Comparison of ENCODE assay signal across 15 cellular contexts in genomic region chr3:37997321-37997720, GRCh38. TPM values are rescaled to one million over a fixed set of nuclear protein-coding genes. Genes with fewer than 3 reads are reported as not detected.
DNase-seq lines count a peak whose midpoint lies in the region; ATAC-seq, FAIRE-seq and TF ChIP-seq lines count a peak whose summit lies in the region.
"Had no signal": no experiment of that assay in that cellular context is flagged by ENCODE, and none has a peak within 500 bp of the region (broad histone marks: within the 10 kb centered on the region; RNA-seq: fewer than 3 reads in every experiment).

No MANE protein-coding gene starts in this region.

- H3K27ac Mint-ChIP-seq in WTC11, result no peak overlapping the region
- H3K27ac Mint-ChIP-seq: endodermal cell, neural progenitor cell had no signal

- POLR2A ChIA-PET in WTC11 (lab: Charles Lee), result interaction anchor here (1.0 kb wide), 1 partner anchor 23 kb away, joined by 3 read pairs; no protein-coding TSS in a partner anchor

- peaks cover 2% of the 10 kb centered on the region; the same call in 1 of the 2 replicates for H3K36me3 Mint-ChIP-seq in WTC11
- H3K36me3 Mint-ChIP-seq: neural progenitor cell had no signal

- CTCF ChIA-PET in WTC11 (lab: Charles Lee), result interaction anchor here (0.6 to 1.9 kb wide), 41 partner anchors 9 to 646 kb away, joined by 3 to 39 read pairs (median 3); partner anchors contain the start of genes ACAA1, ACVR2B, DLEC1 and OXSR1

- no peaks in the 10 kb centered on the region for H3K27me3 ChIP-seq in right atrium auricular region
- no peaks in the 10 kb centered on the region for H3K27me3 ChIP-seq in stomach
- H3K27me3 ChIP-seq: MG63 had no signal

- H3K9me3 ChIP-seq in right atrium auricular region (no peaks in the 10 kb centered on the region), mucosa of descending colon (no peaks in the 10 kb centered on the region), stomach (no peaks in the 10 kb centered on the region)
- H3K9me3 ChIP-seq: MG63 had no signal

- H3K27ac ChIP-seq in right atrium auricular region (no peak overlapping the region), stomach (peak overlapping the region; percentile 9 to 96 (median 88))
- H3K27ac ChIP-seq: neural progenitor cell had no signal

- H3K4me1 Mint-ChIP-seq in WTC11, result peaks cover 26% of the 10 kb centered on the region

- TF ChIP-seq CTCF in right atrium auricular region (IDR thresholded peaks at IDR 0.05) (no peak), WTC11 (IDR thresholded peaks at IDR 0.05) (no peak), mucosa of descending colon (IDR thresholded peaks at IDR 0.05) (no peak), stomach (IDR thresholded peaks at IDR 0.05) (no peak)

- TF ChIP-seq POLR2A in stomach (IDR thresholded peaks at IDR 0.05) (no peak), GM12891 (IDR thresholded peaks at IDR 0.05; ENCODE audit: low read depth, low read length) (no peak)

- H3K4me3 Mint-ChIP-seq in WTC11, result no peak overlapping the region
- H3K4me3 Mint-ChIP-seq: endodermal cell, neural progenitor cell had no signal

- H3K4me3 ChIP-seq in right atrium auricular region (no peak overlapping the region), mucosa of descending colon (no peak overlapping the region), stomach (no peak overlapping the region)
- H3K4me3 ChIP-seq: MG63, neural progenitor cell had no signal

- H3K36me3 ChIP-seq in right atrium auricular region (no peaks in the 10 kb centered on the region), mucosa of descending colon (ENCODE audit: low read depth) (no peaks in the 10 kb centered on the region), stomach (peaks cover 8 to 48% (median 32%) of the 10 kb centered on the region in 4 donors)
- H3K36me3 ChIP-seq: MG63, neural progenitor cell had no signal

- intact Hi-C loops in Right ventricle myocardium superior (cut with DNase I), result no loop called here
- intact Hi-C loops in mucosa of descending colon (cut with DNase I, micrococcal nuclease), result no loop called here
- intact Hi-C loops in stomach (cut with DNase I; ENCODE audit: low total_unique reads), result no loop called here

- peaks cover 26% of the 10 kb centered on the region for H3K27me3 Mint-ChIP-seq in WTC11 (ENCODE audit: low read depth)
- H3K27me3 Mint-ChIP-seq: stimulated activated naive CD8-positive, alpha-beta T cell treated with anti-CD3 and anti-CD28 coated beads, Interleukin-15, Interleukin-2, amounts not matched to agents 100 ng/mL and 50 ng/mL, for 24 hours had no signal

- DNase-seq in Right ventricle myocardium superior (peak; percentile 32), right atrium auricular region (ENCODE audit: low spot score) (no peak), WTC11 (ENCODE audit: low spot score) (peak; percentile 8), mucosa of descending colon (peak in 2 of 3 donors; percentile 51 to 69), stomach (peak; percentile 23), GM12891 (ENCODE audit: insufficient read length, low spot score) (no peak), AG08396 (ENCODE audit: low spot score) (no peak), NCI-H1105 (lab: John Stamatoyannopoulos, UW) (no peak)

- TF ChIP-seq EP300 in stomach (IDR thresholded peaks at IDR 0.05), result no peak

- H3K9me3 Mint-ChIP-seq in WTC11, result no peaks in the 10 kb centered on the region
- H3K9me3 Mint-ChIP-seq: endodermal cell; neural progenitor cell; stimulated activated naive CD8-positive, alpha-beta T cell treated with anti-CD3 and anti-CD28 coated beads, Interleukin-15, Interleukin-2, amounts not matched to agents 100 ng/mL and 50 ng/mL, for 24 hours had no signal

- H3K4me1 ChIP-seq in right atrium auricular region (peaks cover 0 to 34% of the 10 kb centered on the region in 2 donors), mucosa of descending colon (ENCODE audit: low read depth) (peaks cover 32% of the 10 kb centered on the region), stomach (peaks cover 33 to 87% (median 75%) of the 10 kb centered on the region in 4 donors)
- H3K4me1 ChIP-seq: neural progenitor cell had no signal

- no peak for FAIRE-seq in GM12891 (lab: Jason Lieb, UNC)
- FAIRE-seq: islet of Langerhans had no signal

- WGBS in stomach, 5 donors, result 73 to 98% (median 91%) methylated on average over 5 to 10 of the region's 10 CpGs

- ATAC-seq in Right ventricle myocardium superior (ENCODE audit: poor library complexity) (no peak), WTC11 (no peak), mucosa of descending colon (no peak)

TF ChIP-seq in WTC11, 78 proteins besides CTCF, POLR2A, EP300 and RAD21 (continues in another document):
- TF ChIP-seq, protein P1, sequence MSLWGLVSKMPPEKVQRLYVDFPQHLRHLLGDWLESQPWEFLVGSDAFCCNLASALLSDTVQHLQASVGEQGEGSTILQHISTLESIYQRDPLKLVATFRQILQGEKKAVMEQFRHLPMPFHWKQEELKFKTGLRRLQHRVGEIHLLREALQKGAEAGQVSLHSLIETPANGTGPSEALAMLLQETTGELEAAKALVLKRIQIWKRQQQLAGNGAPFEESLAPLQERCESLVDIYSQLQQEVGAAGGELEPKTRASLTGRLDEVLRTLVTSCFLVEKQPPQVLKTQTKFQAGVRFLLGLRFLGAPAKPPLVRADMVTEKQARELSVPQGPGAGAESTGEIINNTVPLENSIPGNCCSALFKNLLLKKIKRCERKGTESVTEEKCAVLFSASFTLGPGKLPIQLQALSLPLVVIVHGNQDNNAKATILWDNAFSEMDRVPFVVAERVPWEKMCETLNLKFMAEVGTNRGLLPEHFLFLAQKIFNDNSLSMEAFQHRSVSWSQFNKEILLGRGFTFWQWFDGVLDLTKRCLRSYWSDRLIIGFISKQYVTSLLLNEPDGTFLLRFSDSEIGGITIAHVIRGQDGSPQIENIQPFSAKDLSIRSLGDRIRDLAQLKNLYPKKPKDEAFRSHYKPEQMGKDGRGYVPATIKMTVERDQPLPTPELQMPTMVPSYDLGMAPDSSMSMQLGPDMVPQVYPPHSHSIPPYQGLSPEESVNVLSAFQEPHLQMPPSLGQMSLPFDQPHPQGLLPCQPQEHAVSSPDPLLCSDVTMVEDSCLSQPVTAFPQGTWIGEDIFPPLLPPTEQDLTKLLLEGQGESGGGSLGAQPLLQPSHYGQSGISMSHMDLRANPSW (CRISPR knock-in tag; conservative IDR thresholded peaks at IDR 0.05; ENCODE audit: low read depth), result no peak

TF ChIP-seq in GM12891, 5 proteins besides CTCF, POLR2A, EP300 and RAD21:
- no peak for TF ChIP-seq POLR2AphosphoS5 (IDR thresholded peaks at IDR 0.05; ENCODE audit: low read depth, low read length)
- no peak for TF ChIP-seq SPI1 (IDR thresholded peaks at IDR 0.05; ENCODE audit: low read depth, low read length)
- TF ChIP-seq TAF1 (IDR thresholded peaks at IDR 0.05; ENCODE audit: low read depth, low read length), result no peak
- no peak for TF ChIP-seq POU2F2 (IDR thresholded peaks at IDR 0.05; ENCODE audit: low read depth, low read length)
- TF ChIP-seq PAX5 (IDR thresholded peaks at IDR 0.05; ENCODE audit: insufficient read depth, low read length, severe bottlenecking), result no peak

RNA-seq across cellular contexts. Expression of gene VILL, which starts 6.7 kb away (rescaled TPM):
- 4.0 TPM for total RNA-seq in Right ventricle myocardium superior
- total RNA-seq in right atrium auricular region, result 10 to 100 TPM in 1 of 2 donors, 1 to 10 TPM in 1; 4.2 to 12.2 TPM
- 4.7 to 5.9 TPM (median 4.7 TPM) in 3 replicates for total RNA-seq in WTC11 (2021)
- 100 to 1,000 TPM in 2 of 3 donors, 10 to 100 TPM in 1; 69.7 to 197 (median 150) TPM for total RNA-seq in mucosa of descending colon
- total RNA-seq in stomach, result 100 to 1,000 TPM in 2 of 5 donors, 10 to 100 TPM in 3; 59.8 to 191 (median 86.8) TPM
- 100 to 1,000 TPM in 1 of 3 donors, 10 to 100 TPM in 2; 24.1 to 202 (median 43.7) TPM for polyA plus RNA-seq in stomach
- 3.5 TPM for polyA plus RNA-seq in GM12891 (2012; ENCODE audit: low read depth, missing spikeins)
- total RNA-seq: H4 had no signal

RNA-seq across cellular contexts. Expression of gene PLCD1, which starts 32.1 kb away (rescaled TPM):
- total RNA-seq in Right ventricle myocardium superior (8.5 TPM), right atrium auricular region (10 to 100 TPM in 1 of 2 donors, 1 to 10 TPM in 1; 8.7 to 15.5 TPM), WTC11 (2021) (29.9 to 33.3 TPM (median 32.6 TPM) in 3 replicates), mucosa of descending colon (100 to 1,000 TPM in 1 of 3 donors, 10 to 100 TPM in 2; 38.2 to 113 (median 66.5) TPM), stomach (10 to 100 TPM in 4 of 5 donors, 1 to 10 TPM in 1; 8.2 to 73.9 (median 15.6) TPM)
- 10 to 100 TPM in 2 of 3 donors, 1 to 10 TPM in 1; 9.8 to 27.1 (median 11.3) TPM for polyA plus RNA-seq in stomach
- 2.2 TPM for polyA plus RNA-seq in GM12891 (2012; ENCODE audit: low read depth, missing spikeins)

RNA-seq across cellular contexts. Expression of gene DLEC1, which starts 41.7 kb away (rescaled TPM):
- 0.16 TPM for total RNA-seq in Right ventricle myocardium superior
- total RNA-seq in right atrium auricular region, result under 1 TPM; 0.22 to 0.35 TPM
- total RNA-seq in WTC11 (2021), result 0.81 to 1.4 TPM (median 1.1 TPM) in 3 replicates
- 1 to 10 TPM in 2 of 3 donors, under 1 TPM in 1; 0.73 to 1.7 (median 1.5) TPM for total RNA-seq in mucosa of descending colon
- 1 to 10 TPM in 2 of 5 donors, not detected in 3; 1.3 to 1.5 TPM for total RNA-seq in stomach
- polyA plus RNA-seq in stomach, result under 1 TPM; 0.12 to 0.31 (median 0.20) TPM
- polyA plus RNA-seq in GM12891 (2012; ENCODE audit: low read depth, missing spikeins), result 0.08 TPM
- total RNA-seq: RPMI7951 had no signal

Comparison
In these comparisons a context has a peak if more than half of its experiments do, and no peak if none do; other contexts are left out.
1. DNase-seq: peak in Right ventricle myocardium superior (single experiment), WTC11 (single experiment), mucosa of descending colon (2 of 3) and stomach (single experiment); none in right atrium auricular region (single experiment), GM12891 (single experiment), AG08396 (single experiment) and NCI-H1105 (single experiment).
2. H3K27ac ChIP-seq: peak in stomach (5 of 5); none in right atrium auricular region (0 of 2).